Comparison of ENCODE assay signal across 10 cellular contexts in the genomic region with DNA sequence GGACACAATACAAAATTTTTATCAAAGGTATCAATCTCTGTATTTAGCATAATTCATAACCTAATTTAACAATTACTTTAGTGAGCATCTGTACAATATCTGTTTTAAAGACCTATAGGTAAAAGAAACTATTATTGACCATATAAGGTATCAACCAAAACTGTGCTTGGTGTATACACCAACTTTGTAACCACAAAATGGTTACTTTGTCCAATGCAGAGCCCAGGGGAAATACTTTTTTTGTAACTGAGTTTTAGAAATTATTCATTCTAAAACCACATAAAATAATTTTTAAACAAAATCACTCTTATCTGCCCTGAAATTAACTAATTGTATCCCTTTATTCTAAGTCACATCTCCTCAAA. TPM values are rescaled to one million over a fixed set of nuclear protein-coding genes. Genes with fewer than 3 reads are reported as not detected.
DNase-seq lines count a peak whose midpoint lies in the region; ATAC-seq and TF ChIP-seq lines count a peak whose summit lies in the region.
"Had no signal": no experiment of that assay in that cellular context is flagged by ENCODE, and none has a peak within 500 bp of the region (broad histone marks: within the 10 kb centered on the region; RNA-seq: fewer than 3 reads in every experiment).

No MANE protein-coding gene starts in this region.

- H3K9me3 Mint-ChIP-seq in activated CD8-positive, alpha-beta T cell treated with anti-CD3 and anti-CD28 coated beads, Interleukin-2, amount 10 ng/mL, durations not matched to agents 7 days and 5 days (ENCODE audit: insufficient read depth), result no peaks in the 10 kb centered on the region
- no peaks in the 10 kb centered on the region for H3K9me3 Mint-ChIP-seq in stimulated activated memory B cell treated with anti-CD40 and anti-IgM and Interleukin-4, amounts not matched to agents 10 μg/mL and 1 μg/mL and 100 μg/mL, for 72 hours

- peak; percentile 24 for ATAC-seq in GM19025 (IDR thresholded peaks at IDR 0.05; ENCODE audit: low read depth, unreplicated experiment)
- ATAC-seq in HG02798 (IDR thresholded peaks at IDR 0.05; ENCODE audit: poor library complexity, unreplicated experiment), result peak; percentile 28
- ATAC-seq in activated CD8-positive, alpha-beta T cell treated with anti-CD3 and anti-CD28 coated beads, Interleukin-2, amount 10 ng/mL, durations not matched to agents 7 days and 5 days, result no peak
- ATAC-seq in stimulated activated memory B cell treated with anti-CD40 and anti-IgM and Interleukin-4, amounts not matched to agents 10 μg/mL and 1 μg/mL and 100 μg/mL, for 72 hours, result no peak

- DNase-seq in OCI-LY7 (ENCODE audit: low spot score), result no peak
- DNase-seq in testis, result no peak
- DNase-seq in activated CD8-positive, alpha-beta T cell treated with anti-CD3 and anti-CD28 coated beads, Interleukin-2, amount 10 ng/mL, durations not matched to agents 7 days and 5 days, result no peak
- no peak for DNase-seq in NCI-H526 (lab: John Stamatoyannopoulos, UW)
- DNase-seq: dermis blood vessel endothelial cell, GOT3, PC-9 had no signal

- H3K9me3 ChIP-seq in OCI-LY7 (ENCODE audit: low read length) (no peaks in the 10 kb centered on the region), testis (no peaks in the 10 kb centered on the region)

- no peaks in the 10 kb centered on the region for H3K27me3 ChIP-seq in testis

- peaks cover 4% of the 10 kb centered on the region for H3K4me1 ChIP-seq in OCI-LY7 (ENCODE audit: insufficient read depth, low read length, poor library complexity, severe bottlenecking)
- peaks cover 5% of the 10 kb centered on the region for H3K4me1 ChIP-seq in testis

- CTCF ChIA-PET in OCI-LY7 (lab: Charles Lee; ENCODE audit: unreplicated experiment), result no interaction called here
- CTCF ChIA-PET in activated CD8-positive, alpha-beta T cell treated with anti-CD3 and anti-CD28 coated beads, Interleukin-2, amount 10 ng/mL, durations not matched to agents 7 days and 5 days (lab: Charles Lee), result no interaction called here

- H3K9me2 ChIP-seq in OCI-LY7 (ENCODE audit: insufficient read depth, low read length), result no peaks in the 10 kb centered on the region

- POLR2A ChIA-PET in OCI-LY7 (lab: Charles Lee), result no interaction called here
- POLR2A ChIA-PET in activated CD8-positive, alpha-beta T cell treated with anti-CD3 and anti-CD28 coated beads, Interleukin-2, amount 10 ng/mL, durations not matched to agents 7 days and 5 days (lab: Charles Lee), result no interaction called here

- no peak overlapping the region for H2AFZ ChIP-seq in OCI-LY7 (ENCODE audit: low read length)
- H2AFZ ChIP-seq: PC-9 had no signal

- H3K4me1 Mint-ChIP-seq in activated CD8-positive, alpha-beta T cell treated with anti-CD3 and anti-CD28 coated beads, Interleukin-2, amount 10 ng/mL, durations not matched to agents 7 days and 5 days (ENCODE audit: low read depth), result peaks cover 21% of the 10 kb centered on the region
- H3K4me1 Mint-ChIP-seq in stimulated activated memory B cell treated with anti-CD40 and anti-IgM and Interleukin-4, amounts not matched to agents 10 μg/mL and 1 μg/mL and 100 μg/mL, for 72 hours, result peaks cover 40% of the 10 kb centered on the region

- no peak for TF ChIP-seq POLR2A in testis (IDR thresholded peaks at IDR 0.05)

- H3K27ac ChIP-seq in OCI-LY7 (ENCODE audit: low read depth, low read length, poor library complexity, severe bottlenecking), result no peak overlapping the region
- H3K27ac ChIP-seq in testis, result peak overlapping the region; percentile 7 to 62
- H3K27ac ChIP-seq: PC-9 had no signal

- intact Hi-C loops in OCI-LY7 (cut with micrococcal nuclease; ENCODE audit: unreplicated experiment), result no loop called here
- intact Hi-C loops in testis (cut with DNase I; ENCODE audit: low total_unique reads), result no loop called here

- no peaks in the 10 kb centered on the region for H3K36me3 ChIP-seq in OCI-LY7 (ENCODE audit: insufficient read depth, low read length)
- no peaks in the 10 kb centered on the region for H3K36me3 ChIP-seq in testis (ENCODE audit: low read depth, missing control alignments)

- no peak for TF ChIP-seq CTCF in OCI-LY7 (conservative IDR thresholded peaks at IDR 0.05; ENCODE audit: low read length)
- no peak for TF ChIP-seq CTCF in testis (IDR thresholded peaks at IDR 0.05)

- no peaks in the 10 kb centered on the region for H3K79me2 ChIP-seq in OCI-LY7 (ENCODE audit: insufficient read depth, low read depth, low read length)

- no peaks in the 10 kb centered on the region for H4K20me1 ChIP-seq in OCI-LY7 (ENCODE audit: insufficient read depth, low read length)

- H3K4me3 ChIP-seq in OCI-LY7 (ENCODE audit: low read depth, low read length, poor library complexity, severe bottlenecking) (no peak overlapping the region), testis (no peak overlapping the region)
- H3K4me3 ChIP-seq: PC-9 had no signal

- H3K27ac Mint-ChIP-seq in activated CD8-positive, alpha-beta T cell treated with anti-CD3 and anti-CD28 coated beads, Interleukin-2, amount 10 ng/mL, durations not matched to agents 7 days and 5 days, result no peak overlapping the region
- H3K27ac Mint-ChIP-seq in stimulated activated memory B cell treated with anti-CD40 and anti-IgM and Interleukin-4, amounts not matched to agents 10 μg/mL and 1 μg/mL and 100 μg/mL, for 72 hours, result no peak overlapping the region

- no peaks in the 10 kb centered on the region for H3K36me3 Mint-ChIP-seq in activated CD8-positive, alpha-beta T cell treated with anti-CD3 and anti-CD28 coated beads, Interleukin-2, amount 10 ng/mL, durations not matched to agents 7 days and 5 days (ENCODE audit: low read depth)
- H3K36me3 Mint-ChIP-seq in stimulated activated memory B cell treated with anti-CD40 and anti-IgM and Interleukin-4, amounts not matched to agents 10 μg/mL and 1 μg/mL and 100 μg/mL, for 72 hours, result no peaks in the 10 kb centered on the region

- peak overlapping the region; percentile 68; the same call in 1 of the 2 replicates for H3K4me2 ChIP-seq in OCI-LY7 (ENCODE audit: low read length)

- BruUV-seq in OCI-LY7 (replicated peaks; lab: Mats Ljungman, UMichigan), result no TSS peak

- peaks cover 51% of the 10 kb centered on the region for H3K27me3 Mint-ChIP-seq in activated CD8-positive, alpha-beta T cell treated with anti-CD3 and anti-CD28 coated beads, Interleukin-2, amount 10 ng/mL, durations not matched to agents 7 days and 5 days (ENCODE audit: low read depth)
- H3K27me3 Mint-ChIP-seq in stimulated activated memory B cell treated with anti-CD40 and anti-IgM and Interleukin-4, amounts not matched to agents 10 μg/mL and 1 μg/mL and 100 μg/mL, for 72 hours, result peaks cover 37% of the 10 kb centered on the region

- no peak overlapping the region for H3K4me3 Mint-ChIP-seq in activated CD8-positive, alpha-beta T cell treated with anti-CD3 and anti-CD28 coated beads, Interleukin-2, amount 10 ng/mL, durations not matched to agents 7 days and 5 days
- no peak overlapping the region for H3K4me3 Mint-ChIP-seq in stimulated activated memory B cell treated with anti-CD40 and anti-IgM and Interleukin-4, amounts not matched to agents 10 μg/mL and 1 μg/mL and 100 μg/mL, for 72 hours

RNA-seq across cellular contexts. Expression of a gene that starts 5.0 kb away (rescaled TPM):
- 0.03 TPM in 1 of 2 replicates, not detected in the other for total RNA-seq in OCI-LY7 (2014; rRNA removed; shearing (Covaris generic))
- total RNA-seq in OCI-LY7 (2022) (not detected in 2 replicates), testis (10 to 100 TPM in 1 of 2 donors, 1 to 10 TPM in 1; 8.6 to 10.2 TPM)
- polyA plus RNA-seq in testis (ENCODE audit: insufficient read depth, low read depth, low replicate concordance), result 3.7 TPM
- total RNA-seq in activated CD8-positive, alpha-beta T cell treated with anti-CD3 and anti-CD28 coated beads, Interleukin-2, amount 10 ng/mL, durations not matched to agents 7 days and 5 days, result not detected
- total RNA-seq: dermis blood vessel endothelial cell had no signal

Comparison
In these comparisons a context has a peak if more than half of its experiments do, and no peak if none do; other contexts are left out.
1. ATAC-seq: peak in GM19025 (single experiment) and HG02798 (single experiment); none in activated CD8-positive, alpha-beta T cell treated with anti-CD3 and anti-CD28 coated beads, Interleukin-2, amount 10 ng/mL, durations not matched to agents 7 days and 5 days (single experiment) and stimulated activated memory B cell treated with anti-CD40 and anti-IgM and Interleukin-4, amounts not matched to agents 10 μg/mL and 1 μg/mL and 100 μg/mL, for 72 hours (single experiment).
2. RNA of a gene that starts 5.0 kb away (total RNA-seq): 8.6 to 10.2 TPM in testis; 0.03 TPM in OCI-LY7 and not detected in activated CD8-positive, alpha-beta T cell treated with anti-CD3 and anti-CD28 coated beads, Interleukin-2, amount 10 ng/mL, durations not matched to agents 7 days and 5 days; every median in the first group is over 4 times any median in the second.